Comparison of ENCODE assay signal across 8 cellular contexts in the genomic region with DNA sequence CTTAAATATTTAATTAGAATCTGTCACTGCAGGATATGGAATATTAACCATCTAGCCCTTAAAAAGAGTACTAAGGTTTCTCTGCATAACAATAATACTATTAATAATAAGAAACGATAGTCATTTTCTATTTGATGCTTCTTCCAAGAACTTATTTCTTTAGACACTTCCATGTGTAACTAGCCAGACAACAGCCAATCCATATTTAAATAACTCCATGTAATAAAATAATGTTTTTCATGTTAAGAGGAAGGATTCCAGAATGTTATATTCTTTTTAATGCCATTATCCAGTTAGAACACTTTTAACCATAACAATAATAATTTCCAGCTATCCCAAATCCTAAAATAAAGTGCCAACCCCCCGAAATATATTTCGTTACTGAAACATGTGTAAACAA.
"Had no signal": no experiment of that assay in that cellular context is flagged by ENCODE, and none has a peak within 500 bp of the region (broad histone marks: within the 10 kb centered on the region; RNA-seq: fewer than 3 reads in every experiment).

No MANE protein-coding gene starts in this region.

- ATAC-seq: GM12878 had no signal

- FAIRE-seq: G401.6, GM12878, GM12891, GM12892, GM18507, GM19239 had no signal

- DNase-seq: GDM1, GF-D8 had no signal

- H3K4me3 ChIP-seq: GM12878 had no signal
